In the genomic region with DNA sequence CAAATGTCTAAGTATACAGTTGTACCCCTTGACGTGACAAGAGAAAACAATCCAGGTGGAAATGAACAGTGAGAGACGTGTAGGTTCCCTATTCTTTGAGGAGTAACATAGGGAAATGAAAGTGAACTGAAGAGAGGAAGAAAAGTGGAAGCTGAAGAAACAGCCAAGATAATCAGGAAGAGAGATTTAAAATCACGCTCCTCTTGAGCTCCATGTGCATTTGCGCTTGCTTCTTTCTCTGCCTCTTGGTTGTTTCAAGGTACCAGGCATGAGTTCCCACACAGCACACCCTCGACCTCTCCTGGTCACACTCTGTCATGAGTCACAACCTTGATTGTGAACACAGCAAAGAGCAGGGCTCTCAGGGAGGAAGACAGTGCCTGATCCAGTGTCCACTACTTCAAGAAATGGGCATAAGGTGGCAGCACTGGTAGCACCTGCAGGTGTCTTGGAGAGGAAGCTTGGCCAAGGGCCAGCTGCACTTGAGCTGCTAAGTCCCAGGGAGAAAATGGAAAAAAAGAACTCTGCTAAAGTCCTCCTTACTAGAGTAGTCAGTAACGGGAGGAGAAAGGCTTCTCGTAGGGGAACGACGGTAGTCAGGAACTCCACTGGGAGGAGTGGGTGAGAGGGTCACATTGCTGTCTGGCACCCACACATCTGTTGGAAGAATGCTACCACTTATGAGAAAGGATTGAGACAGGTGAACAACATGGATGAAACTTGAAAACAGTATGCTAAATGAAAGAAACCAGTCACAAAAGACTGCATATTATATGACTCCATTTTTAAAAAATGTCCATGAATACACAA, we compare ENCODE assay signal across 1 cellular context.
TF ChIP-seq lines count a peak whose summit lies in the region.

No MANE protein-coding gene starts in this region.

TF ChIP-seq in K562, 482 proteins besides CTCF, POLR2A, EP300 and RAD21 (continued from another document and continues in another):
- TF ChIP-seq, protein P1, sequence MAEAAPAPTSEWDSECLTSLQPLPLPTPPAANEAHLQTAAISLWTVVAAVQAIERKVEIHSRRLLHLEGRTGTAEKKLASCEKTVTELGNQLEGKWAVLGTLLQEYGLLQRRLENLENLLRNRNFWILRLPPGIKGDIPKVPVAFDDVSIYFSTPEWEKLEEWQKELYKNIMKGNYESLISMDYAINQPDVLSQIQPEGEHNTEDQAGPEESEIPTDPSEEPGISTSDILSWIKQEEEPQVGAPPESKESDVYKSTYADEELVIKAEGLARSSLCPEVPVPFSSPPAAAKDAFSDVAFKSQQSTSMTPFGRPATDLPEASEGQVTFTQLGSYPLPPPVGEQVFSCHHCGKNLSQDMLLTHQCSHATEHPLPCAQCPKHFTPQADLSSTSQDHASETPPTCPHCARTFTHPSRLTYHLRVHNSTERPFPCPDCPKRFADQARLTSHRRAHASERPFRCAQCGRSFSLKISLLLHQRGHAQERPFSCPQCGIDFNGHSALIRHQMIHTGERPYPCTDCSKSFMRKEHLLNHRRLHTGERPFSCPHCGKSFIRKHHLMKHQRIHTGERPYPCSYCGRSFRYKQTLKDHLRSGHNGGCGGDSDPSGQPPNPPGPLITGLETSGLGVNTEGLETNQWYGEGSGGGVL (CRISPR knock-in tag; IDR thresholded peaks at IDR 0.05): no peak
- TF ChIP-seq JUNB (CRISPR knock-in tag; conservative IDR thresholded peaks at IDR 0.05): 0 out of 2 replicates have a peak, but pooled peaks have one; percentile 32
- TF ChIP-seq, protein P2, sequence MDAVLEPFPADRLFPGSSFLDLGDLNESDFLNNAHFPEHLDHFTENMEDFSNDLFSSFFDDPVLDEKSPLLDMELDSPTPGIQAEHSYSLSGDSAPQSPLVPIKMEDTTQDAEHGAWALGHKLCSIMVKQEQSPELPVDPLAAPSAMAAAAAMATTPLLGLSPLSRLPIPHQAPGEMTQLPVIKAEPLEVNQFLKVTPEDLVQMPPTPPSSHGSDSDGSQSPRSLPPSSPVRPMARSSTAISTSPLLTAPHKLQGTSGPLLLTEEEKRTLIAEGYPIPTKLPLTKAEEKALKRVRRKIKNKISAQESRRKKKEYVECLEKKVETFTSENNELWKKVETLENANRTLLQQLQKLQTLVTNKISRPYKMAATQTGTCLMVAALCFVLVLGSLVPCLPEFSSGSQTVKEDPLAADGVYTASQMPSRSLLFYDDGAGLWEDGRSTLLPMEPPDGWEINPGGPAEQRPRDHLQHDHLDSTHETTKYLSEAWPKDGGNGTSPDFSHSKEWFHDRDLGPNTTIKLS (IDR thresholded peaks at IDR 0.05; ENCODE audit: borderline replicate concordance, low read depth): no peak
- no peak for TF ChIP-seq ZNF316 (IDR thresholded peaks at IDR 0.05)
- TF ChIP-seq, protein P3, sequence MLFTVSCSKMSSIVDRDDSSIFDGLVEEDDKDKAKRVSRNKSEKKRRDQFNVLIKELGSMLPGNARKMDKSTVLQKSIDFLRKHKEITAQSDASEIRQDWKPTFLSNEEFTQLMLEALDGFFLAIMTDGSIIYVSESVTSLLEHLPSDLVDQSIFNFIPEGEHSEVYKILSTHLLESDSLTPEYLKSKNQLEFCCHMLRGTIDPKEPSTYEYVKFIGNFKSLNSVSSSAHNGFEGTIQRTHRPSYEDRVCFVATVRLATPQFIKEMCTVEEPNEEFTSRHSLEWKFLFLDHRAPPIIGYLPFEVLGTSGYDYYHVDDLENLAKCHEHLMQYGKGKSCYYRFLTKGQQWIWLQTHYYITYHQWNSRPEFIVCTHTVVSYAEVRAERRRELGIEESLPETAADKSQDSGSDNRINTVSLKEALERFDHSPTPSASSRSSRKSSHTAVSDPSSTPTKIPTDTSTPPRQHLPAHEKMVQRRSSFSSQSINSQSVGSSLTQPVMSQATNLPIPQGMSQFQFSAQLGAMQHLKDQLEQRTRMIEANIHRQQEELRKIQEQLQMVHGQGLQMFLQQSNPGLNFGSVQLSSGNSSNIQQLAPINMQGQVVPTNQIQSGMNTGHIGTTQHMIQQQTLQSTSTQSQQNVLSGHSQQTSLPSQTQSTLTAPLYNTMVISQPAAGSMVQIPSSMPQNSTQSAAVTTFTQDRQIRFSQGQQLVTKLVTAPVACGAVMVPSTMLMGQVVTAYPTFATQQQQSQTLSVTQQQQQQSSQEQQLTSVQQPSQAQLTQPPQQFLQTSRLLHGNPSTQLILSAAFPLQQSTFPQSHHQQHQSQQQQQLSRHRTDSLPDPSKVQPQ (CRISPR knock-in tag; IDR thresholded peaks at IDR 0.05; ENCODE audit: borderline replicate concordance): no peak
- no peak; the same call in 1 of the 2 replicates for TF ChIP-seq ZNF644 (tag; IDR thresholded peaks at IDR 0.05; ENCODE audit: low read depth)
- TF ChIP-seq, protein P4, sequence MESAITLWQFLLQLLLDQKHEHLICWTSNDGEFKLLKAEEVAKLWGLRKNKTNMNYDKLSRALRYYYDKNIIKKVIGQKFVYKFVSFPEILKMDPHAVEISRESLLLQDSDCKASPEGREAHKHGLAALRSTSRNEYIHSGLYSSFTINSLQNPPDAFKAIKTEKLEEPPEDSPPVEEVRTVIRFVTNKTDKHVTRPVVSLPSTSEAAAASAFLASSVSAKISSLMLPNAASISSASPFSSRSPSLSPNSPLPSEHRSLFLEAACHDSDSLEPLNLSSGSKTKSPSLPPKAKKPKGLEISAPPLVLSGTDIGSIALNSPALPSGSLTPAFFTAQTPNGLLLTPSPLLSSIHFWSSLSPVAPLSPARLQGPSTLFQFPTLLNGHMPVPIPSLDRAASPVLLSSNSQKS (CRISPR knock-in tag; IDR thresholded peaks at IDR 0.05): no peak
- TF ChIP-seq, protein P5, sequence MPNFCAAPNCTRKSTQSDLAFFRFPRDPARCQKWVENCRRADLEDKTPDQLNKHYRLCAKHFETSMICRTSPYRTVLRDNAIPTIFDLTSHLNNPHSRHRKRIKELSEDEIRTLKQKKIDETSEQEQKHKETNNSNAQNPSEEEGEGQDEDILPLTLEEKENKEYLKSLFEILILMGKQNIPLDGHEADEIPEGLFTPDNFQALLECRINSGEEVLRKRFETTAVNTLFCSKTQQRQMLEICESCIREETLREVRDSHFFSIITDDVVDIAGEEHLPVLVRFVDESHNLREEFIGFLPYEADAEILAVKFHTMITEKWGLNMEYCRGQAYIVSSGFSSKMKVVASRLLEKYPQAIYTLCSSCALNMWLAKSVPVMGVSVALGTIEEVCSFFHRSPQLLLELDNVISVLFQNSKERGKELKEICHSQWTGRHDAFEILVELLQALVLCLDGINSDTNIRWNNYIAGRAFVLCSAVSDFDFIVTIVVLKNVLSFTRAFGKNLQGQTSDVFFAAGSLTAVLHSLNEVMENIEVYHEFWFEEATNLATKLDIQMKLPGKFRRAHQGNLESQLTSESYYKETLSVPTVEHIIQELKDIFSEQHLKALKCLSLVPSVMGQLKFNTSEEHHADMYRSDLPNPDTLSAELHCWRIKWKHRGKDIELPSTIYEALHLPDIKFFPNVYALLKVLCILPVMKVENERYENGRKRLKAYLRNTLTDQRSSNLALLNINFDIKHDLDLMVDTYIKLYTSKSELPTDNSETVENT (CRISPR knock-in tag; IDR thresholded peaks at IDR 0.05): 0 out of 2 replicates have a peak, but pooled peaks have one; percentile 26
- no peak for TF ChIP-seq SMAD4 (CRISPR knock-in tag; conservative IDR thresholded peaks at IDR 0.05)
- no peak for TF ChIP-seq CAMTA2 (CRISPR knock-in tag; conservative IDR thresholded peaks at IDR 0.05)
- no peak for TF ChIP-seq SP2 (IDR thresholded peaks at IDR 0.05; ENCODE audit: extremely low read depth, low read depth, low read length, poor library complexity, severe bottlenecking)
- TF ChIP-seq EP400 (IDR thresholded peaks at IDR 0.05): peak; percentile 45
- TF ChIP-seq CXXC5 (CRISPR knock-in tag; IDR thresholded peaks at IDR 0.05): no peak; the same call in 1 of the 2 replicates
- no peak for TF ChIP-seq WHSC1 (IDR thresholded peaks at IDR 0.05; ENCODE audit: low read length)
- TF ChIP-seq CC2D1A (IDR thresholded peaks at IDR 0.05): peak; percentile 74; the same call in 1 of the 2 replicates
- no peak for TF ChIP-seq ZNF143 (CRISPR knock-in tag; IDR thresholded peaks at IDR 0.05)
- peak; percentile 34; the same call in 1 of the 2 replicates for TF ChIP-seq NFIX (CRISPR knock-in tag; IDR thresholded peaks at IDR 0.05; ENCODE audit: low read depth)
- TF ChIP-seq ZNF707 (CRISPR knock-in tag; conservative IDR thresholded peaks at IDR 0.05): no peak
- TF ChIP-seq XRCC5 (IDR thresholded peaks at IDR 0.05; ENCODE audit: low read depth, low read length): no peak
- TF ChIP-seq NFIC (IDR thresholded peaks at IDR 0.05): peak; percentile 96
- TF ChIP-seq ESRRA (IDR thresholded peaks at IDR 0.05; ENCODE audit: borderline replicate concordance, low read depth): peak; percentile 66
- peak; percentile 49 for TF ChIP-seq SETDB1 (IDR thresholded peaks at IDR 0.05; ENCODE audit: low read length)
- TF ChIP-seq, protein P6, sequence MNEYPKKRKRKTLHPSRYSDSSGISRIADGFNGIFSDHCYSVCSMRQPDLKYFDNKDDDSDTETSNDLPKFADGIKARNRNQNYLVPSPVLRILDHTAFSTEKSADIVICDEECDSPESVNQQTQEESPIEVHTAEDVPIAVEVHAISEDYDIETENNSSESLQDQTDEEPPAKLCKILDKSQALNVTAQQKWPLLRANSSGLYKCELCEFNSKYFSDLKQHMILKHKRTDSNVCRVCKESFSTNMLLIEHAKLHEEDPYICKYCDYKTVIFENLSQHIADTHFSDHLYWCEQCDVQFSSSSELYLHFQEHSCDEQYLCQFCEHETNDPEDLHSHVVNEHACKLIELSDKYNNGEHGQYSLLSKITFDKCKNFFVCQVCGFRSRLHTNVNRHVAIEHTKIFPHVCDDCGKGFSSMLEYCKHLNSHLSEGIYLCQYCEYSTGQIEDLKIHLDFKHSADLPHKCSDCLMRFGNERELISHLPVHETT (CRISPR knock-in tag; conservative IDR thresholded peaks at IDR 0.05 in 1 of 2, IDR thresholded peaks at IDR 0.05 in 1 of 2): 0 out of 4 replicates have a peak, but pooled peaks of 1 of the 2 experiments have one; percentile 31
- TF ChIP-seq MAFG (tag; conservative IDR thresholded peaks at IDR 0.05): no peak
- TF ChIP-seq BHLHE40 (IDR thresholded peaks at IDR 0.05; ENCODE audit: low read length): peak; percentile 61
- TF ChIP-seq ERF (CRISPR knock-in tag; IDR thresholded peaks at IDR 0.05): no peak
- TF ChIP-seq, protein P7, sequence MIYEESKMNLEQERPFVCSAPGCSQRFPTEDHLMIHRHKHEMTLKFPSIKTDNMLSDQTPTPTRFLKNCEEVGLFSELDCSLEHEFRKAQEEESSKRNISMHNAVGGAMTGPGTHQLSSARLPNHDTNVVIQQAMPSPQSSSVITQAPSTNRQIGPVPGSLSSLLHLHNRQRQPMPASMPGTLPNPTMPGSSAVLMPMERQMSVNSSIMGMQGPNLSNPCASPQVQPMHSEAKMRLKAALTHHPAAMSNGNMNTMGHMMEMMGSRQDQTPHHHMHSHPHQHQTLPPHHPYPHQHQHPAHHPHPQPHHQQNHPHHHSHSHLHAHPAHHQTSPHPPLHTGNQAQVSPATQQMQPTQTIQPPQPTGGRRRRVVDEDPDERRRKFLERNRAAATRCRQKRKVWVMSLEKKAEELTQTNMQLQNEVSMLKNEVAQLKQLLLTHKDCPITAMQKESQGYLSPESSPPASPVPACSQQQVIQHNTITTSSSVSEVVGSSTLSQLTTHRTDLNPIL (CRISPR knock-in tag; IDR thresholded peaks at IDR 0.05): no peak
- TF ChIP-seq SMC3 (conservative IDR thresholded peaks at IDR 0.05; ENCODE audit: insufficient read depth, low read depth, low read length): peak; percentile 54; the same call in 1 of the 2 replicates
- TF ChIP-seq CREM (IDR thresholded peaks at IDR 0.05; ENCODE audit: low read depth): peak; percentile 73
- TF ChIP-seq SAP30 (IDR thresholded peaks at IDR 0.05; ENCODE audit: borderline replicate concordance, insufficient read depth, low read depth, low read length, poor library complexity, severe bottlenecking): no peak
- no peak for TF ChIP-seq ETV6 (IDR thresholded peaks at IDR 0.05; ENCODE audit: borderline replicate concordance in 1 of 2, low read depth in 2 of 2, low read length in 1 of 2)
- TF ChIP-seq ETV6 (CRISPR knock-in tag; IDR thresholded peaks at IDR 0.05; ENCODE audit: borderline replicate concordance): no peak
- peak; percentile 67; the same call in 1 of the 2 replicates for TF ChIP-seq NBN (IDR thresholded peaks at IDR 0.05; ENCODE audit: low read depth)
- TF ChIP-seq, protein P8, sequence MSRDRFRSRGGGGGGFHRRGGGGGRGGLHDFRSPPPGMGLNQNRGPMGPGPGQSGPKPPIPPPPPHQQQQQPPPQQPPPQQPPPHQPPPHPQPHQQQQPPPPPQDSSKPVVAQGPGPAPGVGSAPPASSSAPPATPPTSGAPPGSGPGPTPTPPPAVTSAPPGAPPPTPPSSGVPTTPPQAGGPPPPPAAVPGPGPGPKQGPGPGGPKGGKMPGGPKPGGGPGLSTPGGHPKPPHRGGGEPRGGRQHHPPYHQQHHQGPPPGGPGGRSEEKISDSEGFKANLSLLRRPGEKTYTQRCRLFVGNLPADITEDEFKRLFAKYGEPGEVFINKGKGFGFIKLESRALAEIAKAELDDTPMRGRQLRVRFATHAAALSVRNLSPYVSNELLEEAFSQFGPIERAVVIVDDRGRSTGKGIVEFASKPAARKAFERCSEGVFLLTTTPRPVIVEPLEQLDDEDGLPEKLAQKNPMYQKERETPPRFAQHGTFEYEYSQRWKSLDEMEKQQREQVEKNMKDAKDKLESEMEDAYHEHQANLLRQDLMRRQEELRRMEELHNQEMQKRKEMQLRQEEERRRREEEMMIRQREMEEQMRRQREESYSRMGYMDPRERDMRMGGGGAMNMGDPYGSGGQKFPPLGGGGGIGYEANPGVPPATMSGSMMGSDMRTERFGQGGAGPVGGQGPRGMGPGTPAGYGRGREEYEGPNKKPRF (IDR thresholded peaks at IDR 0.05; ENCODE audit: low read depth, low read length): no peak
- TF ChIP-seq POLR2AphosphoS5 (IDR thresholded peaks at IDR 0.05; ENCODE audit: control insufficient read depth, insufficient read depth, low read depth, low read length): no peak
- TF ChIP-seq PTBP1 (IDR thresholded peaks at IDR 0.05; ENCODE audit: low read depth, low read length): no peak
- TF ChIP-seq DACH1 (IDR thresholded peaks at IDR 0.05; ENCODE audit: partially characterized antibody): no peak
- TF ChIP-seq BRF1 (IDR thresholded peaks at IDR 0.05; ENCODE audit: borderline replicate concordance, extremely low read depth, insufficient read length): no peak
- no peak for TF ChIP-seq CBFB (CRISPR knock-in tag; IDR thresholded peaks at IDR 0.05)
- no peak for TF ChIP-seq ZNF3 (CRISPR knock-in tag; IDR thresholded peaks at IDR 0.05)
- TF ChIP-seq ZNF830 (CRISPR knock-in tag; IDR thresholded peaks at IDR 0.05): no peak
- peak; percentile 88 for TF ChIP-seq FOSL1 (tag; conservative IDR thresholded peaks at IDR 0.05)
- TF ChIP-seq, protein P9, sequence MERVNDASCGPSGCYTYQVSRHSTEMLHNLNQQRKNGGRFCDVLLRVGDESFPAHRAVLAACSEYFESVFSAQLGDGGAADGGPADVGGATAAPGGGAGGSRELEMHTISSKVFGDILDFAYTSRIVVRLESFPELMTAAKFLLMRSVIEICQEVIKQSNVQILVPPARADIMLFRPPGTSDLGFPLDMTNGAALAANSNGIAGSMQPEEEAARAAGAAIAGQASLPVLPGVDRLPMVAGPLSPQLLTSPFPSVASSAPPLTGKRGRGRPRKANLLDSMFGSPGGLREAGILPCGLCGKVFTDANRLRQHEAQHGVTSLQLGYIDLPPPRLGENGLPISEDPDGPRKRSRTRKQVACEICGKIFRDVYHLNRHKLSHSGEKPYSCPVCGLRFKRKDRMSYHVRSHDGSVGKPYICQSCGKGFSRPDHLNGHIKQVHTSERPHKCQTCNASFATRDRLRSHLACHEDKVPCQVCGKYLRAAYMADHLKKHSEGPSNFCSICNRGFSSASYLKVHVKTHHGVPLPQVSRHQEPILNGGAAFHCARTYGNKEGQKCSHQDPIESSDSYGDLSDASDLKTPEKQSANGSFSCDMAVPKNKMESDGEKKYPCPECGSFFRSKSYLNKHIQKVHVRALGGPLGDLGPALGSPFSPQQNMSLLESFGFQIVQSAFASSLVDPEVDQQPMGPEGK (CRISPR knock-in tag; IDR thresholded peaks at IDR 0.05; ENCODE audit: borderline replicate concordance): no peak
- TF ChIP-seq SLC30A9 (CRISPR knock-in tag; IDR thresholded peaks at IDR 0.05): no peak
- no peak for TF ChIP-seq PURB (CRISPR knock-in tag; IDR thresholded peaks at IDR 0.05; ENCODE audit: low read depth)
